ENCODE assay signal across 28 cellular contexts in genomic region chr7:4215176-4215720, GRCh38.
"Had no signal": no experiment of that assay in that cellular context is flagged by ENCODE, and none has a peak within 500 bp of the region (broad histone marks: within the 10 kb centered on the region; RNA-seq: fewer than 3 reads in every experiment).

No MANE protein-coding gene starts in this region.

- DNase-seq: activated CD4-positive, alpha-beta memory T cell treated with anti-CD3 and anti-CD28 coated beads, Interleukin-2, amount 10 ng/mL, durations not matched to agents 7 days and 5 days; activated CD4-positive, alpha-beta T cell treated with anti-CD3 and anti-CD28 coated beads for 1 hour; activated CD4-positive, alpha-beta T cell treated with anti-CD3 and anti-CD28 coated beads for 48 hours; activated CD4-positive, CD25-positive, alpha-beta regulatory T cell; activated gamma-delta T cell; activated naive CD4-positive, alpha-beta T cell treated with Interleukin-2 at 50 U/mL for 16 hours; activated naive CD8-positive, alpha-beta T cell treated with anti-CD3 and anti-CD28 coated beads, Interleukin-2, amount 10 ng/mL, durations not matched to agents 7 days and 5 days; activated T-cell treated with anti-CD3 and anti-CD28 coated beads, Interleukin-2, amount 50 U/mL, for 1 hour; amygdala; Karpas-422; KBM-7; NCI-H1048; NCI-H1436 treated with DMSO at 0.1 percent for 48 hours; NCI-H1694 treated with DMSO at 0.1 percent for 48 hours; NCI-H2029; NCI-H345; NCI-H524 treated with DMSO at 0.1 percent for 48 hours; NCI-H748 treated with DMSO at 0.1 percent for 48 hours; PC-9; SHP77; T1000; WERI-Rb-1 had no signal

- H3K27me3 ChIP-seq: ascending aorta, cardiac muscle cell, MG63, SJCRH30 had no signal

- FAIRE-seq: RCC 7860 had no signal

- H3K4me2 ChIP-seq: PC-9 had no signal

- H3K9me3 ChIP-seq: ascending aorta, MG63, SJCRH30 had no signal

- H3K4me3 ChIP-seq: ascending aorta, cardiac muscle cell, MG63, PC-9, SJCRH30 had no signal

- H2AFZ ChIP-seq: PC-9 had no signal

- H3K4me1 ChIP-seq: ascending aorta had no signal

- H3K36me3 ChIP-seq: cardiac muscle cell, MG63, SJCRH30, WERI-Rb-1 had no signal

- H3K27ac ChIP-seq: ascending aorta, cardiac muscle cell, PC-9, SJCRH30, SK-N-MC, WERI-Rb-1 had no signal
